In genomic region chr3:114411292-114411691, GRCh38 we compare ENCODE assay signal across 12 cellular contexts.
DNase-seq lines count a peak whose midpoint lies in the region; ATAC-seq and TF ChIP-seq lines count a peak whose summit lies in the region.
"Had no signal": no experiment of that assay in that cellular context is flagged by ENCODE, and none has a peak within 500 bp of the region (broad histone marks: within the 10 kb centered on the region; RNA-seq: fewer than 3 reads in every experiment).

No MANE protein-coding gene starts in this region.

- POLR2A ChIA-PET in HCT116 (lab: Charles Lee), result no interaction called here

- intact Hi-C loops in HCT116 (cut with micrococcal nuclease) (no loop called here), spleen (cut with DNase I; ENCODE audit: low total_unique reads) (no loop called here)

- CTCF ChIA-PET in HCT116 (lab: Charles Lee), result interaction anchor here (1.0 to 7.9 kb wide), 2 partner anchors 7 to 10 kb away, joined by 3 to 49 read pairs; no protein-coding TSS in a partner anchor

- H3K4me3 ChIP-seq in HCT116 (replicated peaks in 1 of 2; ENCODE audit: low read depth in 1 of 2, low read length in 2 of 2), result no peak overlapping the region
- H3K4me3 ChIP-seq in hepatocyte, result no peak overlapping the region
- no peak overlapping the region for H3K4me3 ChIP-seq in spleen

- no peak for TF ChIP-seq RAD21 in HCT116 (IDR thresholded peaks at IDR 0.05; ENCODE audit: low read depth)

- TF ChIP-seq CTCF in HCT116 (IDR thresholded peaks at IDR 0.05 in 2 of 3, conservative IDR thresholded peaks at IDR 0.05 in 1 of 3; ENCODE audit: borderline replicate concordance in 1 of 3, insufficient read depth in 1 of 3, low read depth in 2 of 3, low read length in 2 of 3), result no peak
- no peak for TF ChIP-seq CTCF in hepatocyte (IDR thresholded peaks at IDR 0.05; ENCODE audit: poor library complexity)
- no peak for TF ChIP-seq CTCF in spleen (IDR thresholded peaks at IDR 0.05 in 8 of 11, conservative IDR thresholded peaks at IDR 0.05 in 3 of 11)

- H2AFZ ChIP-seq in HCT116 (ENCODE audit: low read depth, low read length, poor library complexity, severe bottlenecking), result no peak overlapping the region
- H2AFZ ChIP-seq in hepatocyte, result no peak overlapping the region

- DNase-seq in HCT116 (ENCODE audit: low read depth, low spot score) (no peak), astrocyte of the hippocampus (ENCODE audit: low read depth, low spot score) (peak; percentile 68), hepatocyte (ENCODE audit: low spot score) (no peak), spleen (no peak), occipital lobe (lab: John Stamatoyannopoulos, UW) (no peak), iPS-NIHi11 (ENCODE audit: low spot score) (no peak)
- DNase-seq: activated CD4-positive, alpha-beta T cell treated with anti-CD3 and anti-CD28 coated beads, Interleukin-2, amount 50 U/mL, for 1 hour; DND-41; NCI-H526 treated with DMSO at 0.1 percent for 48 hours; stimulated activated CD4-positive, alpha-beta T cell treated with anti-CD3 and anti-CD28 coated beads, Interleukin-12 subunit alpha, Interleukin-12 subunit beta, amount 100 ng/mL, for 4 hours had no signal

- no TSS peak for BruUV-seq in HCT116 (replicated peaks; lab: Mats Ljungman, UMichigan)

- 68% methylated on average over 3 of the region's 3 CpGs for WGBS in hepatocyte (ENCODE audit: low lambda C conversion rate, missing lambda C conversion rate)
- WGBS in spleen, 5 donors, result 67 to 82% (median 76%) methylated on average over 3 of the region's 3 CpGs

- no peak for TF ChIP-seq POLR2A in HCT116 (IDR thresholded peaks at IDR 0.05; ENCODE audit: borderline replicate concordance, extremely low read depth, insufficient read depth, insufficient read length)
- TF ChIP-seq POLR2A in spleen (IDR thresholded peaks at IDR 0.05), result no peak

- H3K9me3 ChIP-seq in HCT116 (ENCODE audit: control insufficient read depth in 1 of 2, insufficient read depth in 1 of 2, low read depth in 1 of 2, low read length in 2 of 2) (no peaks in the 10 kb centered on the region), hepatocyte (ENCODE audit: low read depth) (no peaks in the 10 kb centered on the region), spleen (no peaks in the 10 kb centered on the region)

- H3K27me3 ChIP-seq in HCT116 (ENCODE audit: insufficient read depth, low read length) (no peaks in the 10 kb centered on the region), hepatocyte (no peaks in the 10 kb centered on the region), spleen (replicated peaks in 1 of 7) (no peaks in the 10 kb centered on the region)

- H3K9me2 ChIP-seq in HCT116 (ENCODE audit: insufficient read depth) (no peaks in the 10 kb centered on the region), hepatocyte (replicated peaks; ENCODE audit: insufficient read depth) (no peaks in the 10 kb centered on the region)

- H3K36me3 ChIP-seq in HCT116 (ENCODE audit: control insufficient read depth in 1 of 2, insufficient read depth in 2 of 2, low read length in 2 of 2) (no peaks in the 10 kb centered on the region), hepatocyte (replicated peaks; ENCODE audit: insufficient read depth, low read depth) (no peaks in the 10 kb centered on the region), spleen (no peaks in the 10 kb centered on the region)

- H3K79me2 ChIP-seq in HCT116 (ENCODE audit: insufficient read depth, low read length) (peaks cover 95% of the 10 kb centered on the region), hepatocyte (no peaks in the 10 kb centered on the region)

- ATAC-seq in HCT116, result no peak
- ATAC-seq in GM18861 (IDR thresholded peaks at IDR 0.05; ENCODE audit: unreplicated experiment), result no peak
- no peak for ATAC-seq in HG02884 (IDR thresholded peaks at IDR 0.05; ENCODE audit: unreplicated experiment)

- peaks cover 37 to 84% of the 10 kb centered on the region in 2 experiments for H3K4me1 ChIP-seq in HCT116 (ENCODE audit: control insufficient read depth in 1 of 2, insufficient read depth in 2 of 2, low read length in 2 of 2)
- peaks cover 5% of the 10 kb centered on the region for H3K4me1 ChIP-seq in hepatocyte (ENCODE audit: insufficient read depth)
- peaks cover 0 to 52% (median 22%) of the 10 kb centered on the region in 6 donors for H3K4me1 ChIP-seq in spleen

- H3K9ac ChIP-seq in HCT116 (ENCODE audit: low read length), result 0 out of 2 replicates have a peak overlapping the region, but pooled peaks have one; percentile 2

- peak overlapping the region; percentile 69; the same call in 1 of the 2 replicates for H3K27ac ChIP-seq in HCT116 (ENCODE audit: low read depth, low read length)
- peak overlapping the region; percentile 51 for H3K27ac ChIP-seq in hepatocyte
- peak overlapping the region in 7 of 8 donors; percentile 10 to 63 (median 28) for H3K27ac ChIP-seq in spleen

- peak overlapping the region; percentile 82 for H3K4me2 ChIP-seq in HCT116 (ENCODE audit: low read length)
- no peak overlapping the region for H3K4me2 ChIP-seq in hepatocyte

- RAD21 ChIA-PET in HCT116 (lab: Charles Lee; ENCODE audit: low non-redundant PET in 1 of 2, low total read pairs in 2 of 2, uncharacterized antibody in 2 of 2, unreplicated experiment in 2 of 2), result no interaction called here

- H4K20me1 ChIP-seq in HCT116 (ENCODE audit: insufficient read depth) (no peaks in the 10 kb centered on the region), hepatocyte (ENCODE audit: insufficient read depth, poor library complexity, severe bottlenecking) (peaks cover 3% of the 10 kb centered on the region)

TF ChIP-seq in HCT116, 20 proteins besides CTCF, POLR2A, EP300 and RAD21:
- no peak for TF ChIP-seq EZH2 (IDR thresholded peaks at IDR 0.05)
- TF ChIP-seq EGR1 (IDR thresholded peaks at IDR 0.05; ENCODE audit: low read depth), result no peak
- no peak for TF ChIP-seq MAX (IDR thresholded peaks at IDR 0.05)
- TF ChIP-seq ELF1 (IDR thresholded peaks at IDR 0.05; ENCODE audit: borderline replicate concordance, low read depth), result no peak
- TF ChIP-seq EZH2phosphoT487 (IDR thresholded peaks at IDR 0.05; ENCODE audit: borderline replicate concordance), result no peak
- no peak for TF ChIP-seq ZBTB33 (IDR thresholded peaks at IDR 0.05; ENCODE audit: extremely low read depth, insufficient replicate concordance, low read length)
- TF ChIP-seq ZFX (IDR thresholded peaks at IDR 0.05), result no peak
